15 cellular contexts compared by ENCODE assay signal in genomic region chr20:59026904-59027745, GRCh38. TPM values are rescaled to one million over a fixed set of nuclear protein-coding genes. Genes with fewer than 3 reads are reported as not detected.
DNase-seq lines count a peak whose midpoint lies in the region; ATAC-seq and TF ChIP-seq lines count a peak whose summit lies in the region.
"Had no signal": no experiment of that assay in that cellular context is flagged by ENCODE, and none has a peak within 500 bp of the region (broad histone marks: within the 10 kb centered on the region; RNA-seq: fewer than 3 reads in every experiment).

No MANE protein-coding gene starts in this region.

- no peaks in the 10 kb centered on the region for H3K27me3 Mint-ChIP-seq in activated naive CD8-positive, alpha-beta T cell
- H3K27me3 Mint-ChIP-seq in memory B cell (no peaks in the 10 kb centered on the region), type B pancreatic cell (no peaks in the 10 kb centered on the region)

- H3K9me3 Mint-ChIP-seq in activated naive CD4-positive, alpha-beta T cell treated with anti-CD3 and anti-CD28 coated beads, Interleukin-2, amount 50 U/mL, for 72 hours, result no peaks in the 10 kb centered on the region
- H3K9me3 Mint-ChIP-seq in activated naive CD8-positive, alpha-beta T cell (ENCODE audit: low read depth), result no peaks in the 10 kb centered on the region
- H3K9me3 Mint-ChIP-seq in memory B cell, result no peaks in the 10 kb centered on the region
- H3K9me3 Mint-ChIP-seq in type B pancreatic cell, result no peaks in the 10 kb centered on the region

- peaks cover 60% of the 10 kb centered on the region for H3K4me1 Mint-ChIP-seq in activated naive CD8-positive, alpha-beta T cell (ENCODE audit: low read depth)
- H3K4me1 Mint-ChIP-seq in memory B cell, result peaks cover 21% of the 10 kb centered on the region
- peaks cover 55% of the 10 kb centered on the region for H3K4me1 Mint-ChIP-seq in type B pancreatic cell (ENCODE audit: unreplicated experiment)

- no peak for ATAC-seq in activated naive CD4-positive, alpha-beta T cell treated with anti-CD3 and anti-CD28 coated beads, Interleukin-2, amount 50 U/mL, for 72 hours
- ATAC-seq in memory B cell (ENCODE audit: low read depth), result no peak

- H3K27ac Mint-ChIP-seq in activated naive CD4-positive, alpha-beta T cell treated with anti-CD3 and anti-CD28 coated beads, Interleukin-2, amount 50 U/mL, for 72 hours, result peak overlapping the region; percentile 10 to 36
- H3K27ac Mint-ChIP-seq in activated naive CD8-positive, alpha-beta T cell, result peak overlapping the region; percentile 30
- H3K27ac Mint-ChIP-seq in memory B cell (peak overlapping the region; percentile 6), type B pancreatic cell (no peak overlapping the region)

- in situ Hi-C loops in KBM-7 (cut with MboI; ENCODE audit: low pct_unique_long_range_greater_than_20kb, low sequenced_read_pairs), result no loop called here

- no peak for DNase-seq in activated naive CD4-positive, alpha-beta T cell treated with anti-CD3 and anti-CD28 coated beads, Interleukin-2, amount 50 U/mL, for 72 hours (ENCODE audit: low spot score in 2 of 2)
- no peak for DNase-seq in activated naive CD4-positive, alpha-beta T cell treated with Interleukin-2 at 50 U/mL for 16 hours
- DNase-seq in memory B cell (ENCODE audit: low spot score in 2 of 2) (no peak), type B pancreatic cell (ENCODE audit: extremely low spot score, unreplicated experiment) (no peak), NCI-H2196 (lab: John Stamatoyannopoulos, UW; ENCODE audit: unreplicated experiment) (no peak), COLO829 (ENCODE audit: low spot score) (no peak), KBM-7 (no peak)
- DNase-seq: activated CD4-positive, CD25-positive, alpha-beta regulatory T cell; DMS153; effector CD4-positive, alpha-beta T cell; NCI-H187; NCI-H526 treated with DMSO at 0.1 percent for 48 hours; SW 1271; trophoblast cell had no signal

- no peak for TF ChIP-seq CTCF in type B pancreatic cell (conservative IDR thresholded peaks at IDR 0.05)

- H3K4me3 Mint-ChIP-seq in activated naive CD8-positive, alpha-beta T cell, result peak overlapping the region; percentile 40
- H3K4me3 Mint-ChIP-seq in memory B cell (no peak overlapping the region), type B pancreatic cell (peak overlapping the region; percentile 23)

- peaks cover 42 to 47% of the 10 kb centered on the region in 2 donors for H3K36me3 Mint-ChIP-seq in activated naive CD4-positive, alpha-beta T cell treated with anti-CD3 and anti-CD28 coated beads, Interleukin-2, amount 50 U/mL, for 72 hours
- H3K36me3 Mint-ChIP-seq in activated naive CD8-positive, alpha-beta T cell, result peaks cover 15% of the 10 kb centered on the region
- H3K36me3 Mint-ChIP-seq in memory B cell (peaks cover 32% of the 10 kb centered on the region), type B pancreatic cell (peaks cover 51% of the 10 kb centered on the region)

RNA-seq across cellular contexts. Expression of gene ATP5F1E, which starts 5.0 kb away (rescaled TPM):
- 10 to 100 TPM; 63.2 to 76.7 TPM for total RNA-seq in activated naive CD4-positive, alpha-beta T cell treated with anti-CD3 and anti-CD28 coated beads, Interleukin-2, amount 50 U/mL, for 72 hours
- total RNA-seq in type B pancreatic cell (ENCODE audit: low replicate concordance), result 75.6 and 81.8 TPM in 2 replicates

RNA-seq across cellular contexts. Expression of gene TUBB1, which starts 7.9 kb away (rescaled TPM):
- under 1 TPM in 1 of 2 donors, not detected in 1; 0.09 TPM for total RNA-seq in activated naive CD4-positive, alpha-beta T cell treated with anti-CD3 and anti-CD28 coated beads, Interleukin-2, amount 50 U/mL, for 72 hours
- 0.46 and 0.52 TPM in 2 replicates for total RNA-seq in type B pancreatic cell (ENCODE audit: low replicate concordance)

RNA-seq across cellular contexts. Expression of gene PRELID3B, which starts 15.5 kb away (rescaled TPM):
- total RNA-seq in activated naive CD4-positive, alpha-beta T cell treated with anti-CD3 and anti-CD28 coated beads, Interleukin-2, amount 50 U/mL, for 72 hours, result 100 to 1,000 TPM; 118 to 170 TPM
- total RNA-seq in type B pancreatic cell (ENCODE audit: low replicate concordance), result 45.9 and 54.9 TPM in 2 replicates

RNA-seq across cellular contexts. Expression of gene CTSZ, which starts 20.1 kb away (rescaled TPM):
- 10 to 100 TPM; 36.3 to 37.1 TPM for total RNA-seq in activated naive CD4-positive, alpha-beta T cell treated with anti-CD3 and anti-CD28 coated beads, Interleukin-2, amount 50 U/mL, for 72 hours
- total RNA-seq in type B pancreatic cell (ENCODE audit: low replicate concordance), result 71.9 and 75.9 TPM in 2 replicates

RNA-seq across cellular contexts. Expression of gene NELFCD, which starts 46.1 kb away (rescaled TPM):
- 100 to 1,000 TPM; 123 to 159 TPM for total RNA-seq in activated naive CD4-positive, alpha-beta T cell treated with anti-CD3 and anti-CD28 coated beads, Interleukin-2, amount 50 U/mL, for 72 hours
- 73.0 and 110 TPM in 2 replicates for total RNA-seq in type B pancreatic cell (ENCODE audit: low replicate concordance)
